ENCODE assay signal across 1 cellular context in genomic region chr13:44669534-44669933, GRCh38.
TF ChIP-seq lines count a peak whose summit lies in the region.

No MANE protein-coding gene starts in this region.

TF ChIP-seq in GM12878, 131 proteins besides CTCF, POLR2A, EP300 and RAD21 (continued from another document):
- TF ChIP-seq CUX1 (IDR thresholded peaks at IDR 0.05; ENCODE audit: insufficient replicate concordance, low read depth, low read length) (no peak), E4F1 (IDR thresholded peaks at IDR 0.05; ENCODE audit: borderline replicate concordance, partially characterized antibody) (no peak), JUNB (IDR thresholded peaks at IDR 0.05) (0 out of 2 replicates have a peak, but pooled peaks have one; percentile 33), MTA3 (IDR thresholded peaks at IDR 0.05; ENCODE audit: borderline replicate concordance, low read length) (no peak), RUNX3 (IDR thresholded peaks at IDR 0.05; ENCODE audit: low read length) (0 out of 2 replicates have a peak, but pooled peaks have one; percentile 3), ETV6 (conservative IDR thresholded peaks at IDR 0.05 in 1 of 2, IDR thresholded peaks at IDR 0.05 in 1 of 2; ENCODE audit: borderline replicate concordance in 1 of 2, low read depth in 1 of 2) (peak in 1 of 2 experiments; percentile 35; a peak in 1 of 4 replicates), RCOR1 (conservative IDR thresholded peaks at IDR 0.05; ENCODE audit: low read depth, low read length) (no peak), MYC (IDR thresholded peaks at IDR 0.05; ENCODE audit: insufficient read depth, insufficient read length, insufficient replicate concordance, low read length, severe bottlenecking) (no peak), BCL3 (IDR thresholded peaks at IDR 0.05; ENCODE audit: borderline replicate concordance, insufficient read depth, low read depth, low read length, poor library complexity, severe bottlenecking) (peak; percentile 49), ZBTB11 (CRISPR knock-in tag; IDR thresholded peaks at IDR 0.05) (no peak), EED (IDR thresholded peaks at IDR 0.05; ENCODE audit: low read depth) (no peak), STAT3 (IDR thresholded peaks at IDR 0.05; ENCODE audit: low read depth, low read length) (no peak), ATF2 (IDR thresholded peaks at IDR 0.05; ENCODE audit: low read length) (no peak), GATAD2B (conservative IDR thresholded peaks at IDR 0.05; ENCODE audit: low read depth) (no peak), SUPT20H (IDR thresholded peaks at IDR 0.05; ENCODE audit: borderline replicate concordance, control insufficient read depth, low read depth, low read length) (no peak), SMARCA5 (IDR thresholded peaks at IDR 0.05) (no peak), IKZF2 (IDR thresholded peaks at IDR 0.05) (no peak), TCF7 (IDR thresholded peaks at IDR 0.05; ENCODE audit: borderline replicate concordance) (no peak), KDM1A (IDR thresholded peaks at IDR 0.05; ENCODE audit: borderline replicate concordance) (no peak), CHD1 (IDR thresholded peaks at IDR 0.05; ENCODE audit: low read depth, low read length) (no peak), ZNF592 (IDR thresholded peaks at IDR 0.05) (no peak), NR2F1 (conservative IDR thresholded peaks at IDR 0.05) (peak; percentile 81), HSF1 (IDR thresholded peaks at IDR 0.05; ENCODE audit: low read depth, low read length) (no peak), CHD2 (IDR thresholded peaks at IDR 0.05; ENCODE audit: borderline replicate concordance, low read depth, low read length) (no peak), E2F8 (IDR thresholded peaks at IDR 0.05; ENCODE audit: low read depth, partially characterized antibody) (no peak), CREM (IDR thresholded peaks at IDR 0.05; ENCODE audit: low read depth) (no peak), BMI1 (IDR thresholded peaks at IDR 0.05; ENCODE audit: borderline replicate concordance) (no peak), BACH1 (IDR thresholded peaks at IDR 0.05; ENCODE audit: borderline replicate concordance) (no peak)
